Comparison of ENCODE assay signal across 7 cellular contexts in genomic region chr16:62720651-62721050, GRCh38.
"Had no signal": no experiment of that assay in that cellular context is flagged by ENCODE, and none has a peak within 500 bp of the region (broad histone marks: within the 10 kb centered on the region; RNA-seq: fewer than 3 reads in every experiment).

No MANE protein-coding gene starts in this region.

- ATAC-seq: K562 had no signal

- H3K4me2 ChIP-seq: KMS-11 had no signal

- DNase-seq: IMR-90, KBM-7, KG1 had no signal

- H3K9ac ChIP-seq: KMS-11 had no signal

- H3K4me3 ChIP-seq: K562 had no signal

- FAIRE-seq: HTR-8/SVneo, K562 had no signal

- H3K27ac ChIP-seq: HL-60, KMS-11 had no signal
